In the genomic region with DNA sequence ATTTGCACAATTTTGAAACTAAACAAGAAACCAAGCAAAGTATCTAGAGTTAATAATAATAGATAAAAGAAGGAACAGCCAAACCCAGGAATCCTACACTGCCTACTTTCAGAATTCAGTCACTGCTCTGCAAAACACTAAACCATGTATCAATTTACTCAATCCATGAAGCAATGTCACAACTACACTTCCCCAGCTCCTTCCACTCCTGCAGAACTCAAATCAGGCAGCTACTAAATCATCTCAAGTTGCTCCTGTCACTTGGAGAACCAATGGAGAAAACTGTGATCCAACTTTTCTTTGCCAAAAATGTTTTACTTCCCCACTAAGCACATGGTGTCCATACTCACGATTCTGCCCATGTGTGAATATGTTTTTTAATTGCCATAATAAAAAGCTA, we compare ENCODE assay signal across 26 cellular contexts.
"Had no signal": no experiment of that assay in that cellular context is flagged by ENCODE, and none has a peak within 500 bp of the region (broad histone marks: within the 10 kb centered on the region; RNA-seq: fewer than 3 reads in every experiment).

No MANE protein-coding gene starts in this region.

- H3K4me3 ChIP-seq: colonic mucosa, esophagus muscularis mucosa, lung, mucosa of descending colon, right atrium auricular region, sigmoid colon, stomach, thyroid gland, vagina had no signal

- DNase-seq: colonic mucosa; effector CD8-positive, alpha-beta T cell; endodermal cell; foreskin melanocyte; hypothalamus; immature natural killer cell; islet precursor cell; kidney glomerular epithelial cell; left colon; mucosa of descending colon; naive B cell; sigmoid colon; stimulated activated CD4-positive, alpha-beta T cell treated with anti-CD3 and anti-CD28 coated beads, Interleukin-2, amount 100 ng/mL, for 24 hours; stimulated activated CD4-positive, alpha-beta T cell treated with anti-CD3 and anti-CD28 coated beads, Interleukin-4, amount 100 ng/mL, for 24 hours; stimulated activated naive CD4-positive, alpha-beta T cell treated with Interleukin-2 at 50 U/mL for 16 hours; stomach; thyroid gland; trophoblast cell had no signal

- H2AFZ ChIP-seq: parathyroid adenoma had no signal

- H3K36me3 ChIP-seq: colonic mucosa, esophagus muscularis mucosa, neutrophil, right atrium auricular region, sigmoid colon, stomach, thyroid gland, vagina had no signal

- ATAC-seq: left colon; mucosa of descending colon; natural killer cell treated with Interleukin-12 subunit alpha and Interleukin-12 subunit beta and Interleukin-15 and Interleukin-18, amount 100 ng/mL, for 72 hours; stimulated activated effector memory CD8-positive, alpha-beta T cell treated with anti-CD3 and anti-CD28 coated beads, Interleukin-12 subunit alpha, Interleukin-12 subunit beta, amount 100 ng/mL, for 72 hours had no signal

- H3K27me3 ChIP-seq: colonic mucosa, esophagus muscularis mucosa, neutrophil, right atrium auricular region, sigmoid colon, stomach, thyroid gland, vagina had no signal

- H3K9me3 ChIP-seq: colonic mucosa, esophagus muscularis mucosa, mucosa of descending colon, neutrophil, right atrium auricular region, sigmoid colon, stomach, thyroid gland, vagina had no signal

- H3K27ac ChIP-seq: colonic mucosa, esophagus muscularis mucosa, neutrophil, parathyroid adenoma, right atrium auricular region, sigmoid colon, stomach, thyroid gland, vagina had no signal

- H3K79me2 ChIP-seq: parathyroid adenoma had no signal

- H3K4me1 ChIP-seq: colonic mucosa, esophagus muscularis mucosa, parathyroid adenoma, right atrium auricular region, sigmoid colon, stomach, thyroid gland, vagina had no signal

- H3K9ac ChIP-seq: parathyroid adenoma had no signal
